In the genomic region with DNA sequence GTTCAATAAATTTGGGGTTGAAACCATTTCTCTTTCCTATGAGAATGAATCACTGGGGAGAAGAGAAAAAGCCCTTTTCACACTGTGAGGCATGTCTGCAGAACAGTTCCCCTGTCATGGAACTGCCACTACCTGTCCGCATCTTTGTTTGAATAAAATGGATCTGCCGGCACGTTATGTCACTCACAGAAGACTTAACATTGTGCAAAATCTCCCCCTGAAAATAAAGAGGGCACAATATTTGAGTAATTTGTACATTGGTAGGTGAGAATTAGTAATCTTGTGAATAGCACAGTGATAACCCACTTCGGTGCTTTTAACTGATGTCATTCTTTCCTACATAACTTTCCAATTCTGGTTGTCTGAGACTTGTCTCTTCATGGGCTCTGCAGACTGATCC, we compare ENCODE assay signal across 29 cellular contexts.
"Had no signal": no experiment of that assay in that cellular context is flagged by ENCODE, and none has a peak within 500 bp of the region (broad histone marks: within the 10 kb centered on the region; RNA-seq: fewer than 3 reads in every experiment).

No MANE protein-coding gene starts in this region.

- H3K4me3 Mint-ChIP-seq: naive thymus-derived CD4-positive, alpha-beta T cell; natural killer cell; nephron; neural progenitor cell; stimulated activated memory B cell treated with anti-CD40 and anti-IgM and Interleukin-4, amounts not matched to agents 10 μg/mL and 1 μg/mL and 100 μg/mL, for 72 hours; stimulated activated naive CD8-positive, alpha-beta T cell treated with anti-CD3 and anti-CD28 coated beads, Interleukin-15, amount 100 ng/mL, for 72 hours; type B pancreatic cell had no signal

- H3K9me3 Mint-ChIP-seq: nephron, type B pancreatic cell had no signal

- DNase-seq: naive thymus-derived CD4-positive, alpha-beta T cell; natural killer cell; occipital lobe; ovary; posterior cingulate gyrus; psoas muscle; right cardiac atrium; right lobe of liver; sigmoid colon; small intestine; stimulated activated CD4-positive, alpha-beta T cell treated with anti-CD3 and anti-CD28 coated beads, Interleukin-15, amount 100 ng/mL, for 24 hours; stimulated activated CD4-positive, alpha-beta T cell treated with anti-CD3 and anti-CD28 coated beads, Interleukin-4, amount 100 ng/mL, for 1 hour; stimulated activated CD4-positive, alpha-beta T cell treated with anti-CD3 and anti-CD28 coated beads, Interleukin-4, amount 100 ng/mL, for 4 hours; stimulated activated CD8-positive, alpha-beta memory T cell treated with anti-CD3 and anti-CD28 coated beads, Interleukin-4, amount 100 ng/mL, for 48 hours; stimulated activated naive CD4-positive, alpha-beta T cell; stimulated activated naive CD8-positive, alpha-beta T cell treated with anti-CD3 and anti-CD28 coated beads, Interleukin-15, amount 100 ng/mL, for 72 hours; stimulated activated naive CD8-positive, alpha-beta T cell treated with anti-CD3 and anti-CD28 coated beads, Interleukin-15, Interleukin-2, amounts not matched to agents 100 U/mL and 50 U/mL, for 24 hours; substantia nigra; testis; tibial artery; transverse colon; upper lobe of right lung; uterus had no signal

- H3K27me3 Mint-ChIP-seq: naive thymus-derived CD4-positive, alpha-beta T cell; progenitor cell of endocrine pancreas; stimulated activated memory B cell treated with anti-CD40 and anti-IgM and Interleukin-4, amounts not matched to agents 10 μg/mL and 1 μg/mL and 100 μg/mL, for 72 hours; stimulated activated naive CD8-positive, alpha-beta T cell treated with anti-CD3 and anti-CD28 coated beads, Interleukin-15, amount 100 ng/mL, for 72 hours; type B pancreatic cell had no signal

- H3K27ac Mint-ChIP-seq: natural killer cell; nephron; neural progenitor cell; progenitor cell of endocrine pancreas; stimulated activated memory B cell treated with anti-CD40 and anti-IgM and Interleukin-4, amounts not matched to agents 10 μg/mL and 1 μg/mL and 100 μg/mL, for 72 hours; stimulated activated naive CD8-positive, alpha-beta T cell treated with anti-CD3 and anti-CD28 coated beads, Interleukin-15, amount 100 ng/mL, for 72 hours; type B pancreatic cell had no signal

- H3K4me3 ChIP-seq: neural progenitor cell, ovary, psoas muscle, right lobe of liver, sigmoid colon, suprapubic skin, testis, tibial artery, transverse colon, upper lobe of right lung, uterus had no signal

- H3K36me3 Mint-ChIP-seq: naive thymus-derived CD4-positive, alpha-beta T cell; neural progenitor cell; stimulated activated memory B cell treated with anti-CD40 and anti-IgM and Interleukin-4, amounts not matched to agents 10 μg/mL and 1 μg/mL and 100 μg/mL, for 72 hours; type B pancreatic cell had no signal

- ATAC-seq: naive thymus-derived CD4-positive, alpha-beta T cell; natural killer cell; psoas muscle; right cardiac atrium; right lobe of liver; stimulated activated memory B cell treated with anti-CD40 and anti-IgM and Interleukin-4, amounts not matched to agents 10 μg/mL and 1 μg/mL and 100 μg/mL, for 72 hours; stimulated activated naive CD8-positive, alpha-beta T cell treated with anti-CD3 and anti-CD28 coated beads, Interleukin-15, amount 100 ng/mL, for 72 hours; stimulated activated naive CD8-positive, alpha-beta T cell treated with anti-CD3 and anti-CD28 coated beads, Interleukin-15, Interleukin-2, amounts not matched to agents 100 U/mL and 50 U/mL, for 24 hours; upper lobe of right lung had no signal

- H3K4me1 Mint-ChIP-seq: naive thymus-derived CD4-positive, alpha-beta T cell; natural killer cell; neural progenitor cell; stimulated activated memory B cell treated with anti-CD40 and anti-IgM and Interleukin-4, amounts not matched to agents 10 μg/mL and 1 μg/mL and 100 μg/mL, for 72 hours; stimulated activated naive CD8-positive, alpha-beta T cell treated with anti-CD3 and anti-CD28 coated beads, Interleukin-15, amount 100 ng/mL, for 72 hours had no signal
